In genomic region chr21:34565238-34565637, GRCh38 we compare ENCODE assay signal across 25 cellular contexts. TPM values are rescaled to one million over a fixed set of nuclear protein-coding genes. Genes with fewer than 3 reads are reported as not detected.
"Had no signal": no experiment of that assay in that cellular context is flagged by ENCODE, and none has a peak within 500 bp of the region (broad histone marks: within the 10 kb centered on the region; RNA-seq: fewer than 3 reads in every experiment).

No MANE protein-coding gene starts in this region.

- DNase-seq: activated CD4-positive, alpha-beta memory T cell treated with anti-CD3 and anti-CD28 coated beads, Interleukin-2, amount 10 ng/mL, durations not matched to agents 7 days and 5 days; activated CD4-positive, alpha-beta T cell treated with anti-CD3 and anti-CD28 coated beads, Interleukin-2, amount 10 ng/mL, durations not matched to agents 24 days and 14 days; activated CD8-positive, alpha-beta memory T cell treated with anti-CD3 and anti-CD28 coated beads, Interleukin-2, amount 50 U/mL, for 48 hours; activated gamma-delta T cell; activated naive CD4-positive, alpha-beta T cell treated with anti-CD3 and anti-CD28 coated beads, Interleukin-2, amount 10 ng/mL, durations not matched to agents 7 days and 5 days; activated naive CD8-positive, alpha-beta T cell treated with anti-CD3 and anti-CD28 coated beads, Interleukin-2, amount 10 ng/mL, durations not matched to agents 7 days and 5 days; activated T-cell treated with anti-CD3 and anti-CD28 coated beads, Interleukin-2, amount 50 U/mL, for 24 hours; dermis blood vessel endothelial cell; effector memory CD4-positive, alpha-beta T cell; erythroblast; mammary epithelial cell; posterior cingulate gyrus; right lobe of liver; stimulated activated CD4-positive, alpha-beta T cell treated with anti-CD3 and anti-CD28 coated beads, Interleukin-12 subunit alpha, Interleukin-12 subunit beta, amount 100 ng/mL, for 4 hours; stimulated activated CD4-positive, alpha-beta T cell treated with anti-CD3 and anti-CD28 coated beads, Interleukin-4, amount 100 ng/mL, for 1 hour; substantia nigra; SW 1271; T1000; WERI-Rb-1 had no signal

- H3K4me1 Mint-ChIP-seq: activated CD4-positive, alpha-beta memory T cell treated with anti-CD3 and anti-CD28 coated beads, Interleukin-2, amount 10 ng/mL, durations not matched to agents 7 days and 5 days; activated CD4-positive, alpha-beta T cell treated with anti-CD3 and anti-CD28 coated beads, Interleukin-2, amount 10 ng/mL, durations not matched to agents 24 days and 14 days; activated naive CD4-positive, alpha-beta T cell treated with anti-CD3 and anti-CD28 coated beads, Interleukin-2, amount 10 ng/mL, durations not matched to agents 7 days and 5 days; activated naive CD8-positive, alpha-beta T cell treated with anti-CD3 and anti-CD28 coated beads, Interleukin-2, amount 10 ng/mL, durations not matched to agents 7 days and 5 days; central memory CD8-positive, alpha-beta T cell; nephron had no signal

- H3K36me3 Mint-ChIP-seq: activated naive CD4-positive, alpha-beta T cell treated with anti-CD3 and anti-CD28 coated beads, Interleukin-2, amount 10 ng/mL, durations not matched to agents 7 days and 5 days; type B pancreatic cell had no signal

- H3K9me3 Mint-ChIP-seq: activated CD4-positive, alpha-beta memory T cell treated with anti-CD3 and anti-CD28 coated beads, Interleukin-2, amount 10 ng/mL, durations not matched to agents 7 days and 5 days; activated CD4-positive, alpha-beta T cell treated with anti-CD3 and anti-CD28 coated beads, Interleukin-2, amount 10 ng/mL, durations not matched to agents 24 days and 14 days; activated naive CD4-positive, alpha-beta T cell treated with anti-CD3 and anti-CD28 coated beads, Interleukin-2, amount 10 ng/mL, durations not matched to agents 7 days and 5 days; activated naive CD8-positive, alpha-beta T cell treated with anti-CD3 and anti-CD28 coated beads, Interleukin-2, amount 10 ng/mL, durations not matched to agents 7 days and 5 days; activated T-cell treated with anti-CD3 and anti-CD28 coated beads, Interleukin-2, amount 50 U/mL, for 24 hours; central memory CD8-positive, alpha-beta T cell; nephron; stimulated activated naive CD8-positive, alpha-beta T cell treated with anti-CD3 and anti-CD28 coated beads, Interleukin-15, Interleukin-2, amounts not matched to agents 100 ng/mL and 50 ng/mL, for 24 hours; T-helper 1 cell treated with Interleukin-12 subunit alpha and Interleukin-12 subunit beta and Interleukin-4 antibody, amounts not matched to agents 30 μg/mL and 1 μg/mL, for 36 hours; type B pancreatic cell had no signal

- H3K27me3 Mint-ChIP-seq: activated CD4-positive, alpha-beta memory T cell treated with anti-CD3 and anti-CD28 coated beads, Interleukin-2, amount 10 ng/mL, durations not matched to agents 7 days and 5 days; activated CD4-positive, alpha-beta T cell treated with anti-CD3 and anti-CD28 coated beads, Interleukin-2, amount 10 ng/mL, durations not matched to agents 24 days and 14 days; activated naive CD4-positive, alpha-beta T cell treated with anti-CD3 and anti-CD28 coated beads, Interleukin-2, amount 10 ng/mL, durations not matched to agents 7 days and 5 days; activated naive CD8-positive, alpha-beta T cell treated with anti-CD3 and anti-CD28 coated beads, Interleukin-2, amount 10 ng/mL, durations not matched to agents 7 days and 5 days; activated T-cell treated with anti-CD3 and anti-CD28 coated beads, Interleukin-2, amount 50 U/mL, for 24 hours; central memory CD8-positive, alpha-beta T cell; stimulated activated naive CD8-positive, alpha-beta T cell treated with anti-CD3 and anti-CD28 coated beads, Interleukin-15, Interleukin-2, amounts not matched to agents 100 ng/mL and 50 ng/mL, for 24 hours; type B pancreatic cell had no signal

- ATAC-seq: activated CD4-positive, CD25-positive, alpha-beta regulatory T cell treated with anti-CD3 and anti-CD28 coated beads, Interleukin-2, amount 50 U/mL, for 24 hours; right lobe of liver had no signal

- H3K27ac Mint-ChIP-seq: activated CD4-positive, alpha-beta memory T cell treated with anti-CD3 and anti-CD28 coated beads, Interleukin-2, amount 10 ng/mL, durations not matched to agents 7 days and 5 days; activated CD4-positive, alpha-beta T cell treated with anti-CD3 and anti-CD28 coated beads, Interleukin-2, amount 10 ng/mL, durations not matched to agents 24 days and 14 days; activated naive CD4-positive, alpha-beta T cell treated with anti-CD3 and anti-CD28 coated beads, Interleukin-2, amount 10 ng/mL, durations not matched to agents 7 days and 5 days; activated naive CD8-positive, alpha-beta T cell treated with anti-CD3 and anti-CD28 coated beads, Interleukin-2, amount 10 ng/mL, durations not matched to agents 7 days and 5 days; activated T-cell treated with anti-CD3 and anti-CD28 coated beads, Interleukin-2, amount 50 U/mL, for 24 hours; nephron; stimulated activated naive CD8-positive, alpha-beta T cell treated with anti-CD3 and anti-CD28 coated beads, Interleukin-15, Interleukin-2, amounts not matched to agents 100 ng/mL and 50 ng/mL, for 24 hours; T-helper 1 cell treated with Interleukin-12 subunit alpha and Interleukin-12 subunit beta and Interleukin-4 antibody, amounts not matched to agents 30 μg/mL and 1 μg/mL, for 36 hours; type B pancreatic cell had no signal

- H3K4me3 Mint-ChIP-seq: activated CD4-positive, alpha-beta memory T cell treated with anti-CD3 and anti-CD28 coated beads, Interleukin-2, amount 10 ng/mL, durations not matched to agents 7 days and 5 days; activated CD4-positive, alpha-beta T cell treated with anti-CD3 and anti-CD28 coated beads, Interleukin-2, amount 10 ng/mL, durations not matched to agents 24 days and 14 days; activated naive CD4-positive, alpha-beta T cell treated with anti-CD3 and anti-CD28 coated beads, Interleukin-2, amount 10 ng/mL, durations not matched to agents 7 days and 5 days; activated naive CD8-positive, alpha-beta T cell treated with anti-CD3 and anti-CD28 coated beads, Interleukin-2, amount 10 ng/mL, durations not matched to agents 7 days and 5 days; activated T-cell treated with anti-CD3 and anti-CD28 coated beads, Interleukin-2, amount 50 U/mL, for 24 hours; central memory CD8-positive, alpha-beta T cell; nephron; stimulated activated naive CD8-positive, alpha-beta T cell treated with anti-CD3 and anti-CD28 coated beads, Interleukin-15, Interleukin-2, amounts not matched to agents 100 ng/mL and 50 ng/mL, for 24 hours; T-helper 1 cell treated with Interleukin-12 subunit alpha and Interleukin-12 subunit beta and Interleukin-4 antibody, amounts not matched to agents 30 μg/mL and 1 μg/mL, for 36 hours; type B pancreatic cell had no signal

RNA-seq across cellular contexts. Expression of gene KCNE1, which starts 53.2 kb away (rescaled TPM):
- total RNA-seq: activated CD4-positive, alpha-beta T cell treated with anti-CD3 and anti-CD28 coated beads, Interleukin-2, amount 10 ng/mL, durations not matched to agents 24 days and 14 days had no signal
